In genomic region chr2:172858473-172858745, GRCh38 we compare ENCODE assay signal across 36 cellular contexts.
DNase-seq lines count a peak whose midpoint lies in the region; ATAC-seq and TF ChIP-seq lines count a peak whose summit lies in the region.
"Had no signal": no experiment of that assay in that cellular context is flagged by ENCODE, and none has a peak within 500 bp of the region (broad histone marks: within the 10 kb centered on the region; RNA-seq: fewer than 3 reads in every experiment).

No MANE protein-coding gene starts in this region.

- intact Hi-C loops in MCF 10A (cut with micrococcal nuclease), result no loop called here
- intact Hi-C loops in breast epithelium (cut with DNase I; ENCODE audit: low total_unique reads), result no loop called here
- intact Hi-C loops in transverse colon (cut with DNase I; ENCODE audit: low total_unique reads), result no loop called here
- intact Hi-C loops in OCI-LY7 (cut with micrococcal nuclease; ENCODE audit: unreplicated experiment), result no loop called here

- peaks cover 10% of the 10 kb centered on the region for H3K27me3 Mint-ChIP-seq in MCF 10A (ENCODE audit: insufficient read depth, unreplicated experiment)
- peaks cover 3% of the 10 kb centered on the region for H3K27me3 Mint-ChIP-seq in nephron (ENCODE audit: low read depth)

- H3K27ac ChIP-seq in breast epithelium, result no peak overlapping the region
- no peak overlapping the region for H3K27ac ChIP-seq in transverse colon
- H3K27ac ChIP-seq in OCI-LY7 (ENCODE audit: low read depth, low read length, poor library complexity, severe bottlenecking), result no peak overlapping the region
- no peak overlapping the region for H3K27ac ChIP-seq in Peyer's patch
- H3K27ac ChIP-seq: 22Rv1; BLaER1 treated with 17β-estradiol and CSF1 and Interleukin-3, amounts not matched to agents 10 nM and 100 nM; cardiac muscle cell; colonic mucosa; heart right ventricle; SJCRH30; spleen; stomach; tibial artery had no signal

- H2AFZ ChIP-seq in OCI-LY7 (ENCODE audit: low read length), result no peak overlapping the region

- TF ChIP-seq CTCF in MCF 10A (IDR thresholded peaks at IDR 0.05; ENCODE audit: unreplicated experiment), result no peak
- no peak for TF ChIP-seq CTCF in breast epithelium (IDR thresholded peaks at IDR 0.05)
- no peak for TF ChIP-seq CTCF in epithelial cell of esophagus (IDR thresholded peaks at IDR 0.05; ENCODE audit: insufficient read depth, low read depth, low read length, missing control alignments)
- no peak for TF ChIP-seq CTCF in nephron (IDR thresholded peaks at IDR 0.05; ENCODE audit: unreplicated experiment in 3 of 3)
- no peak for TF ChIP-seq CTCF in transverse colon (IDR thresholded peaks at IDR 0.05)
- no peak for TF ChIP-seq CTCF in OCI-LY7 (conservative IDR thresholded peaks at IDR 0.05; ENCODE audit: low read length)
- TF ChIP-seq CTCF in Peyer's patch (IDR thresholded peaks at IDR 0.05), result no peak

- in situ Hi-C loops in transverse colon (cut with MboI; ENCODE audit: low pct_ligation_motif_present in 1 of 4, low pct_unique_long_range_greater_than_20kb in 1 of 4, low sequenced_read_pairs in 3 of 4), result no loop called here

- H3K27me3 ChIP-seq in breast epithelium (no peaks in the 10 kb centered on the region), transverse colon (peaks cover 52% of the 10 kb centered on the region), Peyer's patch (no peaks in the 10 kb centered on the region)
- H3K27me3 ChIP-seq: BLaER1 treated with 17β-estradiol and CSF1 and Interleukin-3, amounts not matched to agents 10 nM and 100 nM; cardiac muscle cell; heart right ventricle; SJCRH30; tibial artery had no signal

- POLR2A ChIA-PET in MCF 10A (lab: Yijun Ruan, JAX) (interaction anchor here (0.5 to 3.0 kb wide), 4 partner anchors 13 to 70 kb away, joined by 3 to 10 read pairs (median 5); no protein-coding TSS in a partner anchor), OCI-LY7 (lab: Charles Lee) (no interaction called here)

- CTCF ChIA-PET in MCF 10A (lab: Yijun Ruan, JAX), result interaction anchor here (1.4 kb wide), 1 partner anchor 52 kb away, joined by 5 read pairs; no protein-coding TSS in a partner anchor
- CTCF ChIA-PET in OCI-LY7 (lab: Charles Lee; ENCODE audit: unreplicated experiment), result no interaction called here

- H3K27ac Mint-ChIP-seq in MCF 10A (ENCODE audit: low read depth, unreplicated experiment), result peak overlapping the region; percentile 67
- peak overlapping the region in 2 of 3 experiments; percentile 5 to 16 for H3K27ac Mint-ChIP-seq in nephron
- H3K27ac Mint-ChIP-seq: activated T-helper 17 cell treated with anti-CD3 and anti-CD28 coated beads, Interleukin-2, amount 50 U/mL, for 72 hours; natural killer cell treated with Interleukin-12 subunit alpha and Interleukin-12 subunit beta and Interleukin-15 and Interleukin-18, amount 100 ng/mL, for 72 hours had no signal

- H3K4me1 Mint-ChIP-seq in MCF 10A (ENCODE audit: insufficient read depth, unreplicated experiment) (peaks cover 6% of the 10 kb centered on the region), nephron (peaks cover 33% of the 10 kb centered on the region)
- H3K4me1 Mint-ChIP-seq: activated T-helper 17 cell treated with anti-CD3 and anti-CD28 coated beads, Interleukin-2, amount 50 U/mL, for 72 hours had no signal

- WGBS in transverse colon (ENCODE audit: low coverage in 1 of 2), 2 donors, result 79% methylated on average over 1 of the region's 1 CpG; no CpG with 5 or more reads in 1 of the 2 donors

- no peaks in the 10 kb centered on the region for H3K4me1 ChIP-seq in breast epithelium
- peaks cover 0 to 5% (median 0%) of the 10 kb centered on the region in 4 donors for H3K4me1 ChIP-seq in transverse colon
- H3K4me1 ChIP-seq in OCI-LY7 (ENCODE audit: insufficient read depth, low read length, poor library complexity, severe bottlenecking), result no peaks in the 10 kb centered on the region
- no peaks in the 10 kb centered on the region for H3K4me1 ChIP-seq in Peyer's patch
- H3K4me1 ChIP-seq: BLaER1 treated with 17β-estradiol and CSF1 and Interleukin-3, amounts not matched to agents 10 nM and 100 nM; colonic mucosa; tibial artery had no signal

- H3K4me3 Mint-ChIP-seq in MCF 10A (ENCODE audit: unreplicated experiment) (no peak overlapping the region), nephron (no peak overlapping the region)
- H3K4me3 Mint-ChIP-seq: activated T-helper 17 cell treated with anti-CD3 and anti-CD28 coated beads, Interleukin-2, amount 50 U/mL, for 72 hours; natural killer cell treated with Interleukin-12 subunit alpha and Interleukin-12 subunit beta and Interleukin-15 and Interleukin-18, amount 100 ng/mL, for 72 hours had no signal

- ATAC-seq in HG03196 (IDR thresholded peaks at IDR 0.05; ENCODE audit: unreplicated experiment), result no peak
- ATAC-seq: activated T-helper 17 cell treated with anti-CD3 and anti-CD28 coated beads, Interleukin-2, amount 50 U/mL, for 72 hours; GM12878; heart right ventricle; mucosa of descending colon; natural killer cell treated with Interleukin-12 subunit alpha and Interleukin-12 subunit beta and Interleukin-15 and Interleukin-18, amount 100 ng/mL, for 72 hours had no signal

- peaks cover 0 to 6% of the 10 kb centered on the region in 2 donors for H3K9me3 ChIP-seq in breast epithelium
- peaks cover 0 to 5% of the 10 kb centered on the region in 2 donors for H3K9me3 ChIP-seq in transverse colon
- no peaks in the 10 kb centered on the region for H3K9me3 ChIP-seq in OCI-LY7 (ENCODE audit: low read length)
- no peaks in the 10 kb centered on the region for H3K9me3 ChIP-seq in Peyer's patch
- H3K9me3 ChIP-seq: colonic mucosa, HAP-1, mucosa of descending colon, tibial artery had no signal

- H3K36me3 Mint-ChIP-seq in MCF 10A (ENCODE audit: insufficient read depth, unreplicated experiment) (no peaks in the 10 kb centered on the region), nephron (ENCODE audit: low read depth) (no peaks in the 10 kb centered on the region)
- H3K36me3 Mint-ChIP-seq: natural killer cell treated with Interleukin-12 subunit alpha and Interleukin-12 subunit beta and Interleukin-15 and Interleukin-18, amount 100 ng/mL, for 72 hours had no signal

- H3K36me3 ChIP-seq in breast epithelium (no peaks in the 10 kb centered on the region), transverse colon (no peaks in the 10 kb centered on the region), OCI-LY7 (ENCODE audit: insufficient read depth, low read length) (no peaks in the 10 kb centered on the region), Peyer's patch (no peaks in the 10 kb centered on the region)
- H3K36me3 ChIP-seq: BLaER1 treated with 17β-estradiol and CSF1 and Interleukin-3, amounts not matched to agents 10 nM and 100 nM; cardiac muscle cell; colonic mucosa; HAP-1; heart right ventricle; SJCRH30; spleen; stomach; tibial artery had no signal

- no peaks in the 10 kb centered on the region for H4K20me1 ChIP-seq in OCI-LY7 (ENCODE audit: insufficient read depth, low read length)
- H4K20me1 ChIP-seq: BLaER1 treated with 17β-estradiol and CSF1 and Interleukin-3, amounts not matched to agents 10 nM and 100 nM had no signal

- BruUV-seq in MCF 10A (replicated peaks; lab: Mats Ljungman, UMichigan), result no TSS peak
- no TSS peak for BruUV-seq in OCI-LY7 (replicated peaks; lab: Mats Ljungman, UMichigan)

- H3K79me2 ChIP-seq in OCI-LY7 (ENCODE audit: insufficient read depth, low read depth, low read length), result no peaks in the 10 kb centered on the region

- H3K4me3 ChIP-seq in breast epithelium (no peak overlapping the region), epithelial cell of esophagus (ENCODE audit: low read length) (no peak overlapping the region), transverse colon (no peak overlapping the region), OCI-LY7 (ENCODE audit: low read depth, low read length, poor library complexity, severe bottlenecking) (no peak overlapping the region), Peyer's patch (no peak overlapping the region)
- H3K4me3 ChIP-seq: BLaER1 treated with 17β-estradiol and CSF1 and Interleukin-3, amounts not matched to agents 10 nM and 100 nM; cardiac muscle cell; colonic mucosa; GM12878; HAP-1; heart right ventricle; lung; mucosa of descending colon; SJCRH30; spleen; stomach; tibial artery had no signal

- H3K9me3 Mint-ChIP-seq in MCF 10A (ENCODE audit: unreplicated experiment) (peaks cover 8% of the 10 kb centered on the region), nephron (peaks cover 23% of the 10 kb centered on the region)
- H3K9me3 Mint-ChIP-seq: activated T-helper 17 cell treated with anti-CD3 and anti-CD28 coated beads, Interleukin-2, amount 50 U/mL, for 72 hours had no signal

- H3K4me2 ChIP-seq in OCI-LY7 (ENCODE audit: low read length), result no peak overlapping the region
- H3K4me2 ChIP-seq: BLaER1 treated with 17β-estradiol and CSF1 and Interleukin-3, amounts not matched to agents 10 nM and 100 nM had no signal

- no peak for TF ChIP-seq EP300 in transverse colon (IDR thresholded peaks at IDR 0.05; ENCODE audit: low read depth)

- no peak for TF ChIP-seq POLR2A in breast epithelium (IDR thresholded peaks at IDR 0.05)
- no peak for TF ChIP-seq POLR2A in transverse colon (IDR thresholded peaks at IDR 0.05)
- no peak for TF ChIP-seq POLR2A in Peyer's patch (IDR thresholded peaks at IDR 0.05)

- DNase-seq in MCF 10A (ENCODE audit: unreplicated experiment) (peak; percentile 32), breast epithelium (ENCODE audit: low spot score in 2 of 2) (no peak), epithelial cell of esophagus (ENCODE audit: low read depth) (peak; percentile 45), transverse colon (no peak), OCI-LY7 (ENCODE audit: low spot score) (no peak), Peyer's patch (no peak)
- DNase-seq: activated CD4-positive, alpha-beta T cell treated with anti-CD3 and anti-CD28 coated beads for 48 hours; activated naive CD4-positive, alpha-beta T cell treated with anti-CD3 and anti-CD28 coated beads, Interleukin-2, amount 50 U/mL, for 16 hours; amygdala; colonic mucosa; DMS153; effector CD8-positive, alpha-beta T cell; erythroblast; heart right ventricle; mucosa of descending colon; MV-4-11; NCI-H1436 treated with DMSO at 0.1 percent for 48 hours; NCI-H2107; NCI-H446; NCI-H774; SJCRH30; spleen; stimulated activated CD4-positive, alpha-beta T cell treated with anti-CD3 and anti-CD28 coated beads, Interleukin-2, amount 100 ng/mL, for 24 hours; stomach; T1000; tibial artery had no signal

- H3K9me2 ChIP-seq in OCI-LY7 (ENCODE audit: insufficient read depth, low read length), result no peaks in the 10 kb centered on the region

Comparison
In these comparisons a context has a peak if more than half of its experiments do, and no peak if none do; other contexts are left out.
1. DNase-seq: peak in MCF 10A (single experiment) and epithelial cell of esophagus (single experiment); none in breast epithelium (0 of 2), transverse colon (single experiment), OCI-LY7 (single experiment) and Peyer's patch (0 of 3).